In the genomic region with DNA sequence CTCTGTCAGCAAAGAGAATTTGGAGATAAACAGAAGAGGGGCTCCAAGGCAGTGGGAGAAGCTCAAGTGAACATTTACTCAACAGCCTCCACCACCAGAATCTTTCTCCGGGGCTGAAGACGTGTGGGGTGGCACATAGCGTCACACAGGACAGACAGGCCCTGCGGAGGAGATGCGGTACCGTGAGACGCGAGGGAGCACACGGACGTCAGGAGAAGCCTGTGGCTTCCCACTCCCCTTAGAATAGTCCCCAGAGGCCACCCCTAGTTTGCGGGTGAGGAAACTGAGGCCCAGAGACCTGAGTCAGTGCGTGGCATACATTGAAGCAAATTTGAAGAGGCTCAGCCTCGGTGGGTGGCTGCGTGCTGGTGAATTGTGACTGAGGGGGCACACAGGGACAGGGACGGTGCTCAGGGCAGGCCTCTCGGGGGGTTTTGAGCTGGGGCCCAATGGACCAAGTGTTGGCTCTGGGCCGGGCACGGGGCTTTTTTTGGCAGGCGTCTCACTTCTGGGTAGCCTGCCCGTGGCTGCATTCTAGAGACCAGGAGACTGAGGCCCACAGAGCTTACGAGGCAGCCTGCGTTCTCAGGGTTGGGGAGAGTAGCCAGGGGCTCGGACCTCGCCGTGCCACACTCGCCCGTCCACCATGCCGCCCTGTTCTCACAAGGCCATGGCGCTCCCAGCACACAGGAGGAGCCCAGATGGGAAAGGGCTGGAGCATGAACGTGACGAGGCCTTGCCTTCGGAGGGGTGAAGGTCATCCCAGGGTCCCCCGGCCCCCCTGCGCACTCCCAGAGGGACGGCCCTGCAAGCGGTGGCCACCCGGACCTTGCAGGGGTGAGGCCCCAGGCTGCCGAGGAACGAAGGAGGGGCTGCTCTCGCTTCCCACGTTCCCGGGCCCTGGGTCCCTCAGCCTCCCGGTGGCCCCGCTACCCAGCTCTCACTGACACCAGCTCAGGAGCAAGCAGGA, we compare ENCODE assay signal across 1 cellular context.
TF ChIP-seq lines count a peak whose summit lies in the region.

No MANE protein-coding gene starts in this region.

TF ChIP-seq in A549, 52 proteins besides CTCF, POLR2A, EP300 and RAD21 (continued from another document):
- TF ChIP-seq, protein P1, sequence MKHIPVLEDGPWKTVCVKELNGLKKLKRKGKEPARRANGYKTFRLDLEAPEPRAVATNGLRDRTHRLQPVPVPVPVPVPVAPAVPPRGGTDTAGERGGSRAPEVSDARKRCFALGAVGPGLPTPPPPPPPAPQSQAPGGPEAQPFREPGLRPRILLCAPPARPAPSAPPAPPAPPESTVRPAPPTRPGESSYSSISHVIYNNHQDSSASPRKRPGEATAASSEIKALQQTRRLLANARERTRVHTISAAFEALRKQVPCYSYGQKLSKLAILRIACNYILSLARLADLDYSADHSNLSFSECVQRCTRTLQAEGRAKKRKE (CRISPR knock-in tag; IDR thresholded peaks at IDR 0.05; ENCODE audit: low read depth) = no peak
